1 cellular context compared by ENCODE assay signal in the genomic region with DNA sequence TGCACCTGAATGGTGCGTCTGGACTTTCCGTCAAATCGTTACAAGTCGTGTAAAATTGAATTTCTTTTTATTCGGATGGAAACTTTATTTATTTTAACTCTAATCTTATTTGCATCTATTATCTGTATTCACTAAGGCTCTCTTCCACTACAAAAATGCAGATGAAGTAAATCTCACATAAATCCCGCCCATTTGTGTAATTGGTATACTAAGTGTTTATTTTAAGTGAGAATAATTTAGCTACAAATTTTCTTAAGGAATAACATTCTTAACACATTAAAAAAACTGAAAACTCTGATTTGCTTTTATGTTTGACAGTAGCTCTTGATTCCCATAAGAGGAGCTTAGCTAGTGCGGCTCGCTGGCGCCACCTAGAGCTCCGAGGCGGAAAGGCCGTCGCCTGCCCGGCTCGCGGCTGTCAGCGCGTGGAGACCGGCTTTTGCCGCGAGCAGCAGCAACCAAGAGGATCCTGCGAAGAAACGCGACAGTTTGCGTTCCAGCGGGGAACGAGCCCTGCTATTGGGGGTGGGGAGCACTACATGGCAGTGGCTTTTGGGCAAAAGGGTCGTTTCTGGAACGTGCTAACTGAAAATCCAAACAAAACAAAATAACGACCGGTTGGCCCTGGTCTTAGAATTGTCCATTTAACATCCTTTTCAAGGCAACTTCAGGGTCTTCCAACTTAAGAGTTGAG.
TF ChIP-seq lines count a peak whose summit lies in the region.

No MANE protein-coding gene starts in this region.

TF ChIP-seq in HepG2, 621 proteins besides CTCF, POLR2A, EP300 and RAD21 (continued from another document and continues in another):
- TF ChIP-seq, protein P1, sequence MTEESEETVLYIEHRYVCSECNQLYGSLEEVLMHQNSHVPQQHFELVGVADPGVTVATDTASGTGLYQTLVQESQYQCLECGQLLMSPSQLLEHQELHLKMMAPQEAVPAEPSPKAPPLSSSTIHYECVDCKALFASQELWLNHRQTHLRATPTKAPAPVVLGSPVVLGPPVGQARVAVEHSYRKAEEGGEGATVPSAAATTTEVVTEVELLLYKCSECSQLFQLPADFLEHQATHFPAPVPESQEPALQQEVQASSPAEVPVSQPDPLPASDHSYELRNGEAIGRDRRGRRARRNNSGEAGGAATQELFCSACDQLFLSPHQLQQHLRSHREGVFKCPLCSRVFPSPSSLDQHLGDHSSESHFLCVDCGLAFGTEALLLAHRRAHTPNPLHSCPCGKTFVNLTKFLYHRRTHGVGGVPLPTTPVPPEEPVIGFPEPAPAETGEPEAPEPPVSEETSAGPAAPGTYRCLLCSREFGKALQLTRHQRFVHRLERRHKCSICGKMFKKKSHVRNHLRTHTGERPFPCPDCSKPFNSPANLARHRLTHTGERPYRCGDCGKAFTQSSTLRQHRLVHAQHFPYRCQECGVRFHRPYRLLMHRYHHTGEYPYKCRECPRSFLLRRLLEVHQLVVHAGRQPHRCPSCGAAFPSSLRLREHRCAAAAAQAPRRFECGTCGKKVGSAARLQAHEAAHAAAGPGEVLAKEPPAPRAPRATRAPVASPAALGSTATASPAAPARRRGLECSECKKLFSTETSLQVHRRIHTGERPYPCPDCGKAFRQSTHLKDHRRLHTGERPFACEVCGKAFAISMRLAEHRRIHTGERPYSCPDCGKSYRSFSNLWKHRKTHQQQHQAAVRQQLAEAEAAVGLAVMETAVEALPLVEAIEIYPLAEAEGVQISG (CRISPR knock-in tag; IDR thresholded peaks at IDR 0.05): peak; percentile 44; the same call in 1 of the 2 replicates
- TF ChIP-seq MED8 (CRISPR knock-in tag; IDR thresholded peaks at IDR 0.05; ENCODE audit: insufficient replicate concordance) (no peak), RBAK (CRISPR knock-in tag; IDR thresholded peaks at IDR 0.05) (0 out of 2 replicates have a peak, but pooled peaks have one; percentile 38), ZNF761 (CRISPR knock-in tag; conservative IDR thresholded peaks at IDR 0.05) (peak; percentile 58; the same call in 1 of the 2 replicates), PHF5A (CRISPR knock-in tag; IDR thresholded peaks at IDR 0.05; ENCODE audit: low read depth, unreplicated experiment) (peak; percentile 26), ZNF180 (CRISPR knock-in tag; IDR thresholded peaks at IDR 0.05; ENCODE audit: borderline replicate concordance, low read depth) (no peak), ZBTB7B (CRISPR knock-in tag; IDR thresholded peaks at IDR 0.05) (peak; percentile 48; the same call in 1 of the 2 replicates), BRD4 (CRISPR knock-in tag; IDR thresholded peaks at IDR 0.05) (no peak), RFX5 (IDR thresholded peaks at IDR 0.05; ENCODE audit: low read depth, low read length) (no peak), SOX5 (CRISPR knock-in tag; IDR thresholded peaks at IDR 0.05; ENCODE audit: borderline replicate concordance) (peak; percentile 32; the same call in 1 of the 2 replicates), PHF21A (CRISPR knock-in tag; IDR thresholded peaks at IDR 0.05) (0 out of 2 replicates have a peak, but pooled peaks have one; percentile 38), ZNF44 (CRISPR knock-in tag; IDR thresholded peaks at IDR 0.05) (peak; percentile 82; the same call in 1 of the 2 replicates), ZSCAN9 (CRISPR knock-in tag; IDR thresholded peaks at IDR 0.05; ENCODE audit: borderline replicate concordance) (0 out of 2 replicates have a peak, but pooled peaks have one; percentile 77), HOXA5 (CRISPR knock-in tag; IDR thresholded peaks at IDR 0.05) (peak; percentile 57; the same call in 1 of the 2 replicates), ZC3H13 (CRISPR knock-in tag; IDR thresholded peaks at IDR 0.05) (no peak), CAMTA2 (CRISPR knock-in tag; IDR thresholded peaks at IDR 0.05; ENCODE audit: borderline replicate concordance) (no peak; the same call in 1 of the 2 replicates), PHF8 (CRISPR knock-in tag; IDR thresholded peaks at IDR 0.05) (peak; percentile 57), ZNF772 (CRISPR knock-in tag; IDR thresholded peaks at IDR 0.05) (0 out of 2 replicates have a peak, but pooled peaks have one; percentile 5), ZIK1 (CRISPR knock-in tag; IDR thresholded peaks at IDR 0.05; ENCODE audit: borderline replicate concordance, low read depth) (no peak), GATAD1 (CRISPR knock-in tag; IDR thresholded peaks at IDR 0.05) (peak; percentile 66), ZNF652 (CRISPR knock-in tag; IDR thresholded peaks at IDR 0.05; ENCODE audit: borderline replicate concordance, low read depth) (peak; percentile 32; the same call in 1 of the 2 replicates), ZNF607 (CRISPR knock-in tag; IDR thresholded peaks at IDR 0.05; ENCODE audit: borderline replicate concordance) (no peak), ZMYM4 (CRISPR knock-in tag; IDR thresholded peaks at IDR 0.05) (no peak), THYN1 (CRISPR knock-in tag; IDR thresholded peaks at IDR 0.05; ENCODE audit: borderline replicate concordance, low read depth) (no peak), ZFAT (CRISPR knock-in tag; conservative IDR thresholded peaks at IDR 0.05) (no peak), KLF9 (CRISPR knock-in tag; IDR thresholded peaks at IDR 0.05; ENCODE audit: low read depth) (peak; percentile 71; the same call in 1 of the 2 replicates), MAFF (IDR thresholded peaks at IDR 0.05; ENCODE audit: low read depth, low read length) (no peak), CBX5 (CRISPR knock-in tag; IDR thresholded peaks at IDR 0.05; ENCODE audit: borderline replicate concordance) (peak; percentile 45; the same call in 1 of the 2 replicates), JUND (CRISPR knock-in tag; IDR thresholded peaks at IDR 0.05) (no peak), KMT2B (CRISPR knock-in tag; IDR thresholded peaks at IDR 0.05) (peak; percentile 66; the same call in 1 of the 2 replicates), TOE1 (CRISPR knock-in tag; IDR thresholded peaks at IDR 0.05) (peak; percentile 62; the same call in 1 of the 2 replicates), FIP1L1 (IDR thresholded peaks at IDR 0.05; ENCODE audit: borderline replicate concordance, insufficient read depth, low read depth, low read length) (no peak), ZNF792 (CRISPR knock-in tag; IDR thresholded peaks at IDR 0.05) (peak; percentile 58; the same call in 1 of the 2 replicates), HMGA1 (CRISPR knock-in tag; conservative IDR thresholded peaks at IDR 0.05) (no peak), GFI1 (CRISPR knock-in tag; IDR thresholded peaks at IDR 0.05; ENCODE audit: borderline replicate concordance) (no peak), EEA1 (CRISPR knock-in tag; IDR thresholded peaks at IDR 0.05; ENCODE audit: borderline replicate concordance) (no peak), ZNF256 (CRISPR knock-in tag; conservative IDR thresholded peaks at IDR 0.05) (no peak), POLR2AphosphoS2 (IDR thresholded peaks at IDR 0.05; ENCODE audit: low read depth, low read length) (no peak), ZNF891 (CRISPR knock-in tag; IDR thresholded peaks at IDR 0.05) (0 out of 2 replicates have a peak, but pooled peaks have one; percentile 57), KDM5B (CRISPR knock-in tag; IDR thresholded peaks at IDR 0.05; ENCODE audit: borderline replicate concordance) (peak; percentile 37; the same call in 1 of the 2 replicates)
- TF ChIP-seq, protein P2, sequence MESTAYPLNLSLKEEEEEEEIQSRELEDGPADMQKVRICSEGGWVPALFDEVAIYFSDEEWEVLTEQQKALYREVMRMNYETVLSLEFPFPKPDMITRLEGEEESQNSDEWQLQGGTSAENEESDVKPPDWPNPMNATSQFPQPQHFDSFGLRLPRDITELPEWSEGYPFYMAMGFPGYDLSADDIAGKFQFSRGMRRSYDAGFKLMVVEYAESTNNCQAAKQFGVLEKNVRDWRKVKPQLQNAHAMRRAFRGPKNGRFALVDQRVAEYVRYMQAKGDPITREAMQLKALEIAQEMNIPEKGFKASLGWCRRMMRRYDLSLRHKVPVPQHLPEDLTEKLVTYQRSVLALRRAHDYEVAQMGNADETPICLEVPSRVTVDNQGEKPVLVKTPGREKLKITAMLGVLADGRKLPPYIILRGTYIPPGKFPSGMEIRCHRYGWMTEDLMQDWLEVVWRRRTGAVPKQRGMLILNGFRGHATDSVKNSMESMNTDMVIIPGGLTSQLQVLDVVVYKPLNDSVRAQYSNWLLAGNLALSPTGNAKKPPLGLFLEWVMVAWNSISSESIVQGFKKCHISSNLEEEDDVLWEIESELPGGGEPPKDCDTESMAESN (CRISPR knock-in tag; conservative IDR thresholded peaks at IDR 0.05): 0 out of 2 replicates have a peak, but pooled peaks have one; percentile 57
- TF ChIP-seq, protein P3, sequence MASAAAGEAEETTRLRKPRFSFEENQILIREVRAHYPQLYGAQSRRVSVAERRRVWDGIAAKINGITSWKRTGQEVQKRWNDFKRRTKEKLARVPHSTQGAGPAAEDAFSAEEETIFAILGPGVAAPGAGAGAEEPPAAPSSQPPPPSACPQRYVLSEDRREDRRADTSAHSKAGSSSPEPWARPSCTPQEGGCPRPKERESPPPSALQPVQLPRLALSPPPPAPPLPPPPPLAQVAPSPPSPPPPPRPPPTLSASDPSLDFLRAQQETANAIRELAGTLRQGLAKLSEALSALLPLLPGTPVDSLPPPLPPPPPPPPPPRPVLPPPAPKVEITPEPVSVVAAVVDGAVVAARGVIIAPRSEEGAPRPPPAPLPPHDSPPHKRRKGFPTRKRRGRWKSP (CRISPR knock-in tag; IDR thresholded peaks at IDR 0.05): peak; percentile 70
- TF ChIP-seq, protein P4, sequence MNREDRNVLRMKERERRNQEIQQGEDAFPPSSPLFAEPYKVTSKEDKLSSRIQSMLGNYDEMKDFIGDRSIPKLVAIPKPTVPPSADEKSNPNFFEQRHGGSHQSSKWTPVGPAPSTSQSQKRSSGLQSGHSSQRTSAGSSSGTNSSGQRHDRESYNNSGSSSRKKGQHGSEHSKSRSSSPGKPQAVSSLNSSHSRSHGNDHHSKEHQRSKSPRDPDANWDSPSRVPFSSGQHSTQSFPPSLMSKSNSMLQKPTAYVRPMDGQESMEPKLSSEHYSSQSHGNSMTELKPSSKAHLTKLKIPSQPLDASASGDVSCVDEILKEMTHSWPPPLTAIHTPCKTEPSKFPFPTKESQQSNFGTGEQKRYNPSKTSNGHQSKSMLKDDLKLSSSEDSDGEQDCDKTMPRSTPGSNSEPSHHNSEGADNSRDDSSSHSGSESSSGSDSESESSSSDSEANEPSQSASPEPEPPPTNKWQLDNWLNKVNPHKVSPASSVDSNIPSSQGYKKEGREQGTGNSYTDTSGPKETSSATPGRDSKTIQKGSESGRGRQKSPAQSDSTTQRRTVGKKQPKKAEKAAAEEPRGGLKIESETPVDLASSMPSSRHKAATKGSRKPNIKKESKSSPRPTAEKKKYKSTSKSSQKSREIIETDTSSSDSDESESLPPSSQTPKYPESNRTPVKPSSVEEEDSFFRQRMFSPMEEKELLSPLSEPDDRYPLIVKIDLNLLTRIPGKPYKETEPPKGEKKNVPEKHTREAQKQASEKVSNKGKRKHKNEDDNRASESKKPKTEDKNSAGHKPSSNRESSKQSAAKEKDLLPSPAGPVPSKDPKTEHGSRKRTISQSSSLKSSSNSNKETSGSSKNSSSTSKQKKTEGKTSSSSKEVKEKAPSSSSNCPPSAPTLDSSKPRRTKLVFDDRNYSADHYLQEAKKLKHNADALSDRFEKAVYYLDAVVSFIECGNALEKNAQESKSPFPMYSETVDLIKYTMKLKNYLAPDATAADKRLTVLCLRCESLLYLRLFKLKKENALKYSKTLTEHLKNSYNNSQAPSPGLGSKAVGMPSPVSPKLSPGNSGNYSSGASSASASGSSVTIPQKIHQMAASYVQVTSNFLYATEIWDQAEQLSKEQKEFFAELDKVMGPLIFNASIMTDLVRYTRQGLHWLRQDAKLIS (CRISPR knock-in tag; IDR thresholded peaks at IDR 0.05): no peak
- TF ChIP-seq, protein P5, sequence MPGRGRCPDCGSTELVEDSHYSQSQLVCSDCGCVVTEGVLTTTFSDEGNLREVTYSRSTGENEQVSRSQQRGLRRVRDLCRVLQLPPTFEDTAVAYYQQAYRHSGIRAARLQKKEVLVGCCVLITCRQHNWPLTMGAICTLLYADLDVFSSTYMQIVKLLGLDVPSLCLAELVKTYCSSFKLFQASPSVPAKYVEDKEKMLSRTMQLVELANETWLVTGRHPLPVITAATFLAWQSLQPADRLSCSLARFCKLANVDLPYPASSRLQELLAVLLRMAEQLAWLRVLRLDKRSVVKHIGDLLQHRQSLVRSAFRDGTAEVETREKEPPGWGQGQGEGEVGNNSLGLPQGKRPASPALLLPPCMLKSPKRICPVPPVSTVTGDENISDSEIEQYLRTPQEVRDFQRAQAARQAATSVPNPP (CRISPR knock-in tag; IDR thresholded peaks at IDR 0.05): no peak
- TF ChIP-seq, protein P6, sequence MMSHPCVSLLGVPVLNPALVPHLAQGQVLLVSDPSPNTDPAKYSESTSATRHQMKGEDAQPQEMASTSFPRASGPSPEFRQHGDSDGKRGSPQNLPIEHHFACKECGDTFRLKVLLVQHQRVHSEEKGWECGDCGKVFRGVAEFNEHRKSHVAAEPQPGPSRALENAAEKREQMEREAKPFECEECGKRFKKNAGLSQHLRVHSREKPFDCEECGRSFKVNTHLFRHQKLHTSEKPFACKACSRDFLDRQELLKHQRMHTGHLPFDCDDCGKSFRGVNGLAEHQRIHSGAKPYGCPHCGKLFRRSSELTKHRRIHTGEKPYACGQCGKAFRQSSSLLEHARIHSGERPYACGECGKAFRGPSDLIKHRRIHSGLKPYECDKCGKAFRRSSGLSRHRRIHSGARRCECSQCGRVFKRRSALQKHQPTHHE (CRISPR knock-in tag; IDR thresholded peaks at IDR 0.05; ENCODE audit: borderline replicate concordance): no peak
- TF ChIP-seq, protein P7, sequence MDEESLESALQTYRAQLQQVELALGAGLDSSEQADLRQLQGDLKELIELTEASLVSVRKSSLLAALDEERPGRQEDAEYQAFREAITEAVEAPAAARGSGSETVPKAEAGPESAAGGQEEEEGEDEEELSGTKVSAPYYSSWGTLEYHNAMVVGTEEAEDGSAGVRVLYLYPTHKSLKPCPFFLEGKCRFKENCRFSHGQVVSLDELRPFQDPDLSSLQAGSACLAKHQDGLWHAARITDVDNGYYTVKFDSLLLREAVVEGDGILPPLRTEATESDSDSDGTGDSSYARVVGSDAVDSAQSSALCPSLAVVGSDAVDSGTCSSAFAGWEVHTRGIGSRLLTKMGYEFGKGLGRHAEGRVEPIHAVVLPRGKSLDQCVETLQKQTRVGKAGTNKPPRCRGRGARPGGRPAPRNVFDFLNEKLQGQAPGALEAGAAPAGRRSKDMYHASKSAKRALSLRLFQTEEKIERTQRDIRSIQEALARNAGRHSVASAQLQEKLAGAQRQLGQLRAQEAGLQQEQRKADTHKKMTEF (CRISPR knock-in tag; IDR thresholded peaks at IDR 0.05): no peak; the same call in 1 of the 2 replicates
- TF ChIP-seq, protein P8, sequence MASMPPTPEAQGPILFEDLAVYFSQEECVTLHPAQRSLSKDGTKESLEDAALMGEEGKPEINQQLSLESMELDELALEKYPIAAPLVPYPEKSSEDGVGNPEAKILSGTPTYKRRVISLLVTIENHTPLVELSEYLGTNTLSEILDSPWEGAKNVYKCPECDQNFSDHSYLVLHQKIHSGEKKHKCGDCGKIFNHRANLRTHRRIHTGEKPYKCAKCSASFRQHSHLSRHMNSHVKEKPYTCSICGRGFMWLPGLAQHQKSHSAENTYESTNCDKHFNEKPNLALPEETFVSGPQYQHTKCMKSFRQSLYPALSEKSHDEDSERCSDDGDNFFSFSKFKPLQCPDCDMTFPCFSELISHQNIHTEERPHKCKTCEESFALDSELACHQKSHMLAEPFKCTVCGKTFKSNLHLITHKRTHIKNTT (CRISPR knock-in tag; IDR thresholded peaks at IDR 0.05): no peak
- TF ChIP-seq, protein P9, sequence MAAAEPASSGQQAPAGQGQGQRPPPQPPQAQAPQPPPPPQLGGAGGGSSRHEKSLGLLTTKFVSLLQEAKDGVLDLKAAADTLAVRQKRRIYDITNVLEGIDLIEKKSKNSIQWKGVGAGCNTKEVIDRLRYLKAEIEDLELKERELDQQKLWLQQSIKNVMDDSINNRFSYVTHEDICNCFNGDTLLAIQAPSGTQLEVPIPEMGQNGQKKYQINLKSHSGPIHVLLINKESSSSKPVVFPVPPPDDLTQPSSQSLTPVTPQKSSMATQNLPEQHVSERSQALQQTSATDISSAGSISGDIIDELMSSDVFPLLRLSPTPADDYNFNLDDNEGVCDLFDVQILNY (CRISPR knock-in tag; conservative IDR thresholded peaks at IDR 0.05): no peak
